15 cellular contexts compared by ENCODE assay signal in the genomic region with DNA sequence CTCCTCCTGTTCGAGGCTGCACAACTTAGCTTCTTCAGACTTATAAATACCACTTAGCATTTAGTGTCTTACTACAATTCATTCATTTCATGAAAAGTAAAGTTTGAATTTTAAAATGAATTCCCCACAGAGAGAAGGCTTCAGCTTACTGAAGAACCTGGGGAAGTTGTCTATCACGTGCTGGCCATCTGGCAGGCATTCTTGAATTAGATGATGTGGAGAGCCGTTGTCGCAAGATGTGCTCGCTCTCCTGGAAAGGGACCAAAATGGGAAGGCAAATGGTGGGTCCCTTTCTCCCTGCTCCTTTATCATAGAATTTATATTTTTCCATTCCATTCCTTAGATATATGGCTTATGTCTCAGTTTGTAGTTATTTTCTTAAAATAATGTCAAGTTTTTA.
DNase-seq lines count a peak whose midpoint lies in the region; ATAC-seq lines count a peak whose summit lies in the region.
"Had no signal": no experiment of that assay in that cellular context is flagged by ENCODE, and none has a peak within 500 bp of the region (broad histone marks: within the 10 kb centered on the region; RNA-seq: fewer than 3 reads in every experiment).

No MANE protein-coding gene starts in this region.

- H3K36me3 Mint-ChIP-seq in T-helper 17 cell (ENCODE audit: low read depth): no peaks in the 10 kb centered on the region
- H3K36me3 Mint-ChIP-seq: mesothelial cell of epicardium had no signal

- no peaks in the 10 kb centered on the region for H3K27me3 Mint-ChIP-seq in T-helper 17 cell

- peaks cover 31% of the 10 kb centered on the region for H3K4me1 Mint-ChIP-seq in T-helper 17 cell

- H3K27ac Mint-ChIP-seq in T-helper 17 cell: peak overlapping the region; percentile 87
- H3K27ac Mint-ChIP-seq: mesothelial cell of epicardium had no signal

- ATAC-seq in Right ventricle myocardium superior (ENCODE audit: poor library complexity): peak; percentile 60
- no peak for ATAC-seq in T-helper 17 cell
- no peak for ATAC-seq in GM19455 (IDR thresholded peaks at IDR 0.05; ENCODE audit: unreplicated experiment)
- ATAC-seq in GM18517 (IDR thresholded peaks at IDR 0.05; ENCODE audit: unreplicated experiment): no peak
- no peak for ATAC-seq in aorta (ENCODE audit: low FRiP score)

- WGBS in thymus: 94% methylated on average over 5 of the region's 5 CpGs
- 32 to 45% methylated on average over 5 of the region's 5 CpGs for WGBS in aorta, 2 donors

- H3K4me1 ChIP-seq in thymus (ENCODE audit: control insufficient read depth, insufficient read depth, low read length) (no peaks in the 10 kb centered on the region), aorta (ENCODE audit: control insufficient read depth in 1 of 2, insufficient read depth in 2 of 2, low read length in 2 of 2) (peaks cover 0 to 2% of the 10 kb centered on the region in 2 donors)

- H3K27ac ChIP-seq in thymus (ENCODE audit: low read depth) (peak overlapping the region; percentile 4), aorta (ENCODE audit: low read depth in 1 of 2, low read length in 2 of 2) (no peak overlapping the region)
- H3K27ac ChIP-seq: vagina had no signal

- no peak overlapping the region for H3K4me3 Mint-ChIP-seq in T-helper 17 cell
- H3K4me3 Mint-ChIP-seq: mesothelial cell of epicardium had no signal

- no peak overlapping the region for H3K4me3 ChIP-seq in thymus (ENCODE audit: low read length)
- no peak overlapping the region for H3K4me3 ChIP-seq in aorta (ENCODE audit: low read length in 2 of 2)
- H3K4me3 ChIP-seq: vagina had no signal

- H3K36me3 ChIP-seq in thymus (ENCODE audit: control insufficient read depth, insufficient read depth) (peaks cover 58% of the 10 kb centered on the region), aorta (ENCODE audit: control insufficient read depth in 1 of 2, insufficient read depth in 2 of 2, low read length in 1 of 2) (no peaks in the 10 kb centered on the region)
- H3K36me3 ChIP-seq: vagina had no signal

- intact Hi-C loops in Right ventricle myocardium superior (cut with DNase I) (no loop called here), cardiac septum (cut with DNase I) (no loop called here), aorta (cut with DNase I) (no loop called here)

- DNase-seq in Right ventricle myocardium superior (no peak), cardiac septum (ENCODE audit: low spot score) (no peak), T-helper 17 cell (no peak), fibroblast of gingiva (ENCODE audit: low read depth) (peak; percentile 30), aorta (no peak)
- DNase-seq: amniotic stem cell, GF-D8, head of caudate nucleus, NCI-H510A, SK-N-SH had no signal

- H3K9me3 ChIP-seq in T-helper 17 cell (ENCODE audit: control insufficient read depth, low read length, poor library complexity, severe bottlenecking) (no peaks in the 10 kb centered on the region), thymus (ENCODE audit: control insufficient read depth) (no peaks in the 10 kb centered on the region), aorta (ENCODE audit: control insufficient read depth, low read length) (no peaks in the 10 kb centered on the region)
- H3K9me3 ChIP-seq: SK-N-SH, vagina had no signal

- H3K27me3 ChIP-seq in thymus (ENCODE audit: control insufficient read depth, insufficient read depth) (no peaks in the 10 kb centered on the region), aorta (ENCODE audit: control insufficient read depth in 1 of 2, insufficient read depth in 2 of 2, low read length in 1 of 2) (no peaks in the 10 kb centered on the region)
- H3K27me3 ChIP-seq: vagina had no signal
